ENCODE assay signal across 17 cellular contexts in the genomic region with DNA sequence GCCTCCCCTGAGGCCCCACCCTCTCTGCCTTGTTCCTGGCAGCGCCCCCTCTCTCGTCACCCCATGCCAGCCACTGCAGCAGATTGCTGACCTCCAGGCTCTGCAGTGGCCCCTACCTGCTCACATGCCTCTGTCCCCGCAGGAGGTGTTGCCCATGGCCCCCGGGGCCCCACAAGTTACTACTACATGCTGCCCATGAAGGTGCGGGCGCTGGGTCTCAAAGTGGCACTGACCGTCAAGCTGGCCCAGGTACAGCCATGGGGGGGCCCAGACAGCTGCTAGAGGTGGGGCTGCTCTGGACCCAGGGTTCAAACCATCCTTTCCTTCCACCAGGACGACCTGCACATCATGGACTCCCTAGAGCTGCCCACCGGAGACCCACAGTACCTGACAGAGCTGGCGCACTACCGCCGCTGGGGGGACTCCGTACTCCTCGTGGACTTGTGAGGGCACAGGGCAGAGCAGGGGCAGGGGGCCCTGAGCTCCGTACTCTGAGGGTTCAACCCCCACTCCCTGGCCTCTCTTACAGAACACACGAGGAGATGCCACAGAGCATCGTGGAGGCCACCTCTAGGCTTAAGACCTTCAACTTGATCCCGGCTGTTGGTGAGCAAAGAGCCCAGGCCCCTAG. TPM values are rescaled to one million over a fixed set of nuclear protein-coding genes. Genes with fewer than 3 reads are reported as not detected.
A peak's percentile ranks its signal among the peaks of the same experiment; 100 is the strongest.
DNase-seq lines count a peak whose midpoint lies in the region; ATAC-seq lines count a peak whose summit lies in the region.
"Had no signal": no experiment of that assay in that cellular context is flagged by ENCODE, and none has a peak within 500 bp of the region (broad histone marks: within the 10 kb centered on the region; RNA-seq: fewer than 3 reads in every experiment).

No MANE protein-coding gene starts in this region.

- no peak overlapping the region for H4K91ac ChIP-seq in neuronal stem cell (ENCODE audit: low read depth, low read length, poor library complexity)

- CTCF ChIA-PET in activated CD8-positive, alpha-beta memory T cell treated with anti-CD3 and anti-CD28 coated beads, Interleukin-2, amount 10 ng/mL, durations not matched to agents 7 days and 5 days (lab: Charles Lee) = interaction anchor here (0.6 to 14.8 kb wide), 46 partner anchors 8 to 327 kb away, joined by 3 to 339 read pairs (median 4); partner anchors contain the start of genes CDC37, ICAM1, ICAM4 and ICAM5

- peak overlapping the region; percentile 56 for H2AK5ac ChIP-seq in neuronal stem cell (ENCODE audit: low read depth, low read length)

- no peaks in the 10 kb centered on the region for H3K27me3 Mint-ChIP-seq in activated CD8-positive, alpha-beta memory T cell treated with anti-CD3 and anti-CD28 coated beads, Interleukin-2, amount 10 ng/mL, durations not matched to agents 7 days and 5 days
- no peaks in the 10 kb centered on the region for H3K27me3 Mint-ChIP-seq in T-helper 17 cell
- H3K27me3 Mint-ChIP-seq: activated naive CD8-positive, alpha-beta T cell; naive thymus-derived CD8-positive, alpha-beta T cell had no signal

- peaks cover 47% of the 10 kb centered on the region for H3K4me1 Mint-ChIP-seq in activated CD8-positive, alpha-beta memory T cell treated with anti-CD3 and anti-CD28 coated beads, Interleukin-2, amount 10 ng/mL, durations not matched to agents 7 days and 5 days
- H3K4me1 Mint-ChIP-seq in T-helper 17 cell = peaks cover 13% of the 10 kb centered on the region

- no peak for DNase-seq in activated CD8-positive, alpha-beta memory T cell treated with anti-CD3 and anti-CD28 coated beads, Interleukin-2, amount 10 ng/mL, durations not matched to agents 7 days and 5 days
- no peak for DNase-seq in activated CD8-positive, alpha-beta memory T cell treated with anti-CD3 and anti-CD28 coated beads, Interleukin-2, amount 50 U/mL, for 4 hours
- no peak for DNase-seq in T-helper 17 cell
- DNase-seq in neuronal stem cell (ENCODE audit: low spot score) = no peak
- DNase-seq in activated CD4-positive, alpha-beta T cell treated with anti-CD3 and anti-CD28 coated beads, Interleukin-2, amount 50 U/mL, for 48 hours = no peak
- DNase-seq: 8988T had no signal

- no peak overlapping the region for H3K4me3 Mint-ChIP-seq in activated CD8-positive, alpha-beta memory T cell treated with anti-CD3 and anti-CD28 coated beads, Interleukin-2, amount 10 ng/mL, durations not matched to agents 7 days and 5 days
- no peak overlapping the region for H3K4me3 Mint-ChIP-seq in T-helper 17 cell
- H3K4me3 Mint-ChIP-seq: activated naive CD8-positive, alpha-beta T cell had no signal

- peak overlapping the region; percentile 41 for H2BK12ac ChIP-seq in neuronal stem cell (ENCODE audit: low read length)

- no CpG with 5 or more reads among the region's 18 CpGs for WGBS in neuronal stem cell (ENCODE audit: extremely low coverage in 2 of 2, insufficient read length in 2 of 2, insufficient replicate concordance in 1 of 2), 2 donors

- H4K8ac ChIP-seq in neuronal stem cell (ENCODE audit: low read depth, low read length) = no peak overlapping the region

- H3K27ac Mint-ChIP-seq in activated CD8-positive, alpha-beta memory T cell treated with anti-CD3 and anti-CD28 coated beads, Interleukin-2, amount 10 ng/mL, durations not matched to agents 7 days and 5 days = peak overlapping the region; percentile 44
- H3K27ac Mint-ChIP-seq in T-helper 17 cell = peak overlapping the region; percentile 27

- no peak overlapping the region for H3K4ac ChIP-seq in neuronal stem cell (ENCODE audit: low read length)

- no peak for ATAC-seq in activated CD8-positive, alpha-beta memory T cell treated with anti-CD3 and anti-CD28 coated beads, Interleukin-2, amount 10 ng/mL, durations not matched to agents 7 days and 5 days
- no peak for ATAC-seq in T-helper 17 cell
- ATAC-seq in HG03159 (IDR thresholded peaks at IDR 0.05; ENCODE audit: unreplicated experiment) = no peak

- H3K4me3 ChIP-seq in neuronal stem cell (ENCODE audit: low read length in 2 of 2) = no peak overlapping the region
- H3K4me3 ChIP-seq: gastrocnemius medialis, lung, SK-N-MC, skin epidermis, suprapubic skin, upper lobe of right lung had no signal

- H2BK5ac ChIP-seq in neuronal stem cell (ENCODE audit: low read length) = no peak overlapping the region

- peaks cover 30 to 62% of the 10 kb centered on the region in 2 donors for H3K36me3 ChIP-seq in neuronal stem cell (replicated peaks in 1 of 2; ENCODE audit: control insufficient read depth in 2 of 2, insufficient read depth in 2 of 2, low read length in 2 of 2)

- no peak overlapping the region for H3K27ac ChIP-seq in neuronal stem cell (replicated peaks; ENCODE audit: low read length)
- H3K27ac ChIP-seq: SK-N-MC, suprapubic skin had no signal

- no peaks in the 10 kb centered on the region for H3K79me1 ChIP-seq in neuronal stem cell (ENCODE audit: low read depth, low read length)

- no peaks in the 10 kb centered on the region for H3K27me3 ChIP-seq in neuronal stem cell (ENCODE audit: control insufficient read depth in 3 of 3, insufficient read depth in 3 of 3, low read depth in 1 of 3, low read length in 3 of 3)
- H3K27me3 ChIP-seq: gastrocnemius medialis, suprapubic skin, upper lobe of right lung had no signal

- H3K23ac ChIP-seq in neuronal stem cell (ENCODE audit: low read depth, low read length, poor library complexity) = peak overlapping the region; percentile 55

- no peak overlapping the region for H2BK120ac ChIP-seq in neuronal stem cell (ENCODE audit: low read depth, low read length)

- no peak overlapping the region for H2BK15ac ChIP-seq in neuronal stem cell (ENCODE audit: low read length)

- H3K4me1 ChIP-seq in neuronal stem cell (ENCODE audit: control insufficient read depth in 2 of 2, insufficient read depth in 1 of 2, low read depth in 1 of 2, low read length in 2 of 2) = peaks cover 0 to 2% of the 10 kb centered on the region in 2 donors

- no peak overlapping the region for H3K14ac ChIP-seq in neuronal stem cell (ENCODE audit: low read length)

- H3K9me3 Mint-ChIP-seq in activated CD8-positive, alpha-beta memory T cell treated with anti-CD3 and anti-CD28 coated beads, Interleukin-2, amount 10 ng/mL, durations not matched to agents 7 days and 5 days (ENCODE audit: low read depth) = no peaks in the 10 kb centered on the region
- H3K9me3 Mint-ChIP-seq: H9; naive thymus-derived CD8-positive, alpha-beta T cell had no signal

- H3K9ac ChIP-seq in neuronal stem cell (ENCODE audit: low read depth, low read length, poor library complexity) = no peak overlapping the region

- H3K4me2 ChIP-seq in neuronal stem cell (ENCODE audit: insufficient read depth, low read length, poor library complexity, severe bottlenecking) = no peak overlapping the region

- H3K36me3 Mint-ChIP-seq in activated CD8-positive, alpha-beta memory T cell treated with anti-CD3 and anti-CD28 coated beads, Interleukin-2, amount 10 ng/mL, durations not matched to agents 7 days and 5 days = peaks cover 42% of the 10 kb centered on the region
- peaks cover 14% of the 10 kb centered on the region for H3K36me3 Mint-ChIP-seq in T-helper 17 cell (ENCODE audit: low read depth)

- H3K18ac ChIP-seq in neuronal stem cell (ENCODE audit: low read length) = no peak overlapping the region

- no peaks in the 10 kb centered on the region for H3K9me3 ChIP-seq in T-helper 17 cell (ENCODE audit: control insufficient read depth, low read length, poor library complexity, severe bottlenecking)
- peaks cover 0 to 2% of the 10 kb centered on the region in 2 donors for H3K9me3 ChIP-seq in neuronal stem cell (replicated peaks in 1 of 2; ENCODE audit: control insufficient read depth in 2 of 2, insufficient read depth in 1 of 2, low read depth in 1 of 2, low read length in 2 of 2)
- H3K9me3 ChIP-seq: gastrocnemius medialis, suprapubic skin, upper lobe of right lung had no signal

- no peak overlapping the region for H2AFZ ChIP-seq in neuronal stem cell (ENCODE audit: low read length)

RNA-seq across cellular contexts. Expression of gene MRPL4, which starts 6.2 kb away (rescaled TPM):
- total RNA-seq in activated CD8-positive, alpha-beta memory T cell treated with anti-CD3 and anti-CD28 coated beads, Interleukin-2, amount 10 ng/mL, durations not matched to agents 7 days and 5 days = 100 to 1,000 TPM in 1 of 2 experiments, 10 to 100 TPM in 1; 85.4 to 112 TPM
- 10 to 100 TPM; 33.8 to 44.2 TPM for total RNA-seq in T-helper 17 cell
- polyA plus RNA-seq in neuronal stem cell (2013, experiment 1 of 2) = 37.7 TPM
- 37.5 TPM for polyA plus RNA-seq in neuronal stem cell (2013, experiment 2 of 2)

RNA-seq across cellular contexts. Expression of gene ICAM1, which starts 12.7 kb away (rescaled TPM):
- 10 to 100 TPM; 17.7 to 31.5 TPM for total RNA-seq in activated CD8-positive, alpha-beta memory T cell treated with anti-CD3 and anti-CD28 coated beads, Interleukin-2, amount 10 ng/mL, durations not matched to agents 7 days and 5 days
- 10 to 100 TPM; 18.7 to 28.1 TPM for total RNA-seq in T-helper 17 cell
- polyA plus RNA-seq in neuronal stem cell (2013, experiment 1 of 2) = 0.53 TPM
- 0.43 TPM for polyA plus RNA-seq in neuronal stem cell (2013, experiment 2 of 2)

RNA-seq across cellular contexts. Expression of gene S1PR2, which starts 27.1 kb away (rescaled TPM):
- 1 to 10 TPM; 6.1 to 8.5 TPM for total RNA-seq in activated CD8-positive, alpha-beta memory T cell treated with anti-CD3 and anti-CD28 coated beads, Interleukin-2, amount 10 ng/mL, durations not matched to agents 7 days and 5 days
- total RNA-seq in T-helper 17 cell = 10 to 100 TPM; 14.2 to 18.1 TPM
- 14.4 TPM for polyA plus RNA-seq in neuronal stem cell (2013, experiment 1 of 2)
- 15.0 TPM for polyA plus RNA-seq in neuronal stem cell (2013, experiment 2 of 2)

RNA-seq across cellular contexts. Expression of gene ICAM4, which starts 28.6 kb away (rescaled TPM):
- under 1 TPM; 0.89 to 0.99 TPM for total RNA-seq in activated CD8-positive, alpha-beta memory T cell treated with anti-CD3 and anti-CD28 coated beads, Interleukin-2, amount 10 ng/mL, durations not matched to agents 7 days and 5 days
- total RNA-seq in T-helper 17 cell = 1 to 10 TPM in 1 of 2 donors, under 1 TPM in 1; 0.94 to 1.6 TPM
- polyA plus RNA-seq in neuronal stem cell (2013, experiment 1 of 2) = 0.56 TPM
- 0.48 TPM for polyA plus RNA-seq in neuronal stem cell (2013, experiment 2 of 2)
- total RNA-seq: gastrocnemius medialis, osteocyte, suprapubic skin had no signal

RNA-seq across cellular contexts. Expression of gene ICAM5, which starts 31.6 kb away (rescaled TPM):
- under 1 TPM; 0.41 to 0.84 TPM for total RNA-seq in activated CD8-positive, alpha-beta memory T cell treated with anti-CD3 and anti-CD28 coated beads, Interleukin-2, amount 10 ng/mL, durations not matched to agents 7 days and 5 days
- under 1 TPM; 0.10 to 0.25 TPM for total RNA-seq in T-helper 17 cell
- 0.73 TPM for polyA plus RNA-seq in neuronal stem cell (2013, experiment 1 of 2)
- 0.84 TPM for polyA plus RNA-seq in neuronal stem cell (2013, experiment 2 of 2)
- total RNA-seq: gastrocnemius medialis; naive thymus-derived CD8-positive, alpha-beta T cell had no signal
- polyA plus RNA-seq: naive thymus-derived CD8-positive, alpha-beta T cell had no signal
